16 cellular contexts compared by ENCODE assay signal in genomic region chr1:67803380-67804279, GRCh38. TPM values are rescaled to one million over a fixed set of nuclear protein-coding genes. Genes with fewer than 3 reads are reported as not detected.
DNase-seq lines count a peak whose midpoint lies in the region; ATAC-seq, FAIRE-seq and TF ChIP-seq lines count a peak whose summit lies in the region.
"Had no signal": no experiment of that assay in that cellular context is flagged by ENCODE, and none has a peak within 500 bp of the region (broad histone marks: within the 10 kb centered on the region; RNA-seq: fewer than 3 reads in every experiment).

No MANE protein-coding gene starts in this region.

- no peak for FAIRE-seq in D721Med (lab: Jason Lieb, UNC)
- FAIRE-seq: kidney had no signal

- H3K9ac ChIP-seq in skeletal muscle satellite cell (ENCODE audit: low read depth, low read length) = no peak overlapping the region

- ATAC-seq in GM18858 (IDR thresholded peaks at IDR 0.05; ENCODE audit: unreplicated experiment) = no peak
- ATAC-seq: naive thymus-derived CD4-positive, alpha-beta T cell; PC-3 had no signal

- H3K4me1 ChIP-seq in skeletal muscle satellite cell (ENCODE audit: control insufficient read depth, insufficient read depth, low read length) = peaks cover 27% of the 10 kb centered on the region

- peak overlapping the region; percentile 20 for H3K4me2 ChIP-seq in skeletal muscle satellite cell (ENCODE audit: low read length)

- no peaks in the 10 kb centered on the region for H3K36me3 ChIP-seq in skeletal muscle satellite cell (ENCODE audit: insufficient read depth, low read length)
- H3K36me3 ChIP-seq: spleen, tibial nerve had no signal

- no peak for TF ChIP-seq CTCF in D721Med (IDR thresholded peaks at IDR 0.05; ENCODE audit: insufficient read depth, missing control alignments)

- H3K9me3 ChIP-seq in skeletal muscle satellite cell (replicated peaks; ENCODE audit: low read length) = no peaks in the 10 kb centered on the region
- H3K9me3 ChIP-seq: spleen, tibial nerve had no signal

- H3K27me3 ChIP-seq in skeletal muscle satellite cell (ENCODE audit: control insufficient read depth, insufficient read depth, low read length) = no peaks in the 10 kb centered on the region
- H3K27me3 ChIP-seq: spleen, tibial nerve had no signal

- DNase-seq in NCI-H1105 treated with DMSO at 0.1 percent for 48 hours (lab: John Stamatoyannopoulos, UW) (peak; percentile 33), NCI-H1105 (lab: John Stamatoyannopoulos, UW) (no peak), amniotic epithelial cell (ENCODE audit: low read depth) (peak; percentile 60), glomerular visceral epithelial cell (ENCODE audit: extremely low spot score) (peak; percentile 53), retina (no peak), D721Med (ENCODE audit: insufficient read length, low spot score) (no peak)
- DNase-seq: activated gamma-delta T cell; caudate nucleus; kidney; naive thymus-derived CD4-positive, alpha-beta T cell; NCI-H446; PC-3; spleen had no signal

- H3K4me3 ChIP-seq in skeletal muscle satellite cell (ENCODE audit: low read length) = no peak overlapping the region
- H3K4me3 ChIP-seq: spleen, tibial nerve had no signal

RNA-seq across cellular contexts. Expression of gene GNG12, which starts 29.6 kb away (rescaled TPM):
- 158 and 208 TPM in 2 replicates for total RNA-seq in skeletal muscle satellite cell (2012; rRNA removed)
- total RNA-seq: naive thymus-derived CD4-positive, alpha-beta T cell had no signal

Comparison
In these comparisons a context has a peak if more than half of its experiments do, and no peak if none do; other contexts are left out.
1. DNase-seq: peak in NCI-H1105 treated with DMSO at 0.1 percent for 48 hours (single experiment), amniotic epithelial cell (single experiment) and glomerular visceral epithelial cell (single experiment); none in NCI-H1105 (single experiment), retina (single experiment) and D721Med (single experiment).